In the genomic region with DNA sequence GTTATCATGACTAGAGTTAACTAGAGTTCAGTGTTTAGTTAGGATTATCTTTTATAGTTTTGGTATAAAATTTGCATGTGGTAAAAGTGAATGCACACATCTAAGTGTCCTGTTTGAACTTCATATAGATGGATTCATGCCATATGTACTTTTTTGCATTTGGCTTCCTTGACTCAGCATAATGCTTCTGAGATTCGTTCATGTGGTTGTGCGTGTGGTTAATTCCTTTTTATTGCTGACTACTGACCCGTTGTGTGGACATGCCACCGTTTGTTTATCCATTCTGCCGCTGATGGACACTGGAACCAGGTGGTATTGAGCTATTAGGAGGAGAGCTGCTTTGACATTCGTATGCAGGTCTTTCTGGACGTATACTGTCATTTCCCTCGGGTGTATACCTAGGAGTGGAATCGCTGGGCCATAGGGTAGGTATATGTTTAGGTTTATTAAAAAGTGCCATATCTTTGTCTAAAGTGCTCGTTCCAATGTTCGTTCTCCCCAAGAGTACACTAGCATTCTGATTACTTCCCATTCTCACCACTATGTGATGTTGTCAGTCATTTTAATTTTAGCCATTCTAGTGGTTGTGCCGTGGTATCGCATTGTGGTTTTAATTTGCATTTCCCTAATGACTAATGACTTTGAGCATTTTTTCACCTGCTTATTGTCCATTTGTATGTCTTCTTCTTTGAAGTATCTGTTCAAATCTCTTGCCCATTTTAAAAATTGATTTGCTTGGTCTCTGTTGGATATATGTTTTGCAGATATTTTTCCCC, we compare ENCODE assay signal across 8 cellular contexts. TPM values are rescaled to one million over a fixed set of nuclear protein-coding genes. Genes with fewer than 3 reads are reported as not detected.
A peak's percentile ranks its signal among the peaks of the same experiment; 100 is the strongest.
DNase-seq lines count a peak whose midpoint lies in the region; ATAC-seq and TF ChIP-seq lines count a peak whose summit lies in the region.

No MANE protein-coding gene starts in this region.

- H3K27ac ChIP-seq in DOHH2 (ENCODE audit: low read depth, low read length) (no peak overlapping the region), suprapubic skin (no peak overlapping the region)

- peak; percentile 44 for TF ChIP-seq CTCF in DOHH2 (IDR thresholded peaks at IDR 0.05; ENCODE audit: low read depth, low read length, poor library complexity, severe bottlenecking)
- TF ChIP-seq CTCF in GM20000 (IDR thresholded peaks at IDR 0.05; ENCODE audit: extremely low read depth, missing control alignments) = peak; percentile 20
- no peak for TF ChIP-seq CTCF in suprapubic skin (IDR thresholded peaks at IDR 0.05)

- H3K27ac Mint-ChIP-seq in activated naive CD8-positive, alpha-beta T cell treated with anti-CD3 and anti-CD28 coated beads, Interleukin-2, amount 50 U/mL, for 24 hours = peak overlapping the region; percentile 89

- H3K36me3 Mint-ChIP-seq in activated naive CD8-positive, alpha-beta T cell treated with anti-CD3 and anti-CD28 coated beads, Interleukin-2, amount 50 U/mL, for 24 hours (ENCODE audit: low read depth) = peaks cover 14% of the 10 kb centered on the region

- H3K27me3 ChIP-seq in DOHH2 (ENCODE audit: control insufficient read depth, low read length) (peaks cover 59% of the 10 kb centered on the region), suprapubic skin (no peaks in the 10 kb centered on the region)

- H3K4me1 Mint-ChIP-seq in activated naive CD8-positive, alpha-beta T cell treated with anti-CD3 and anti-CD28 coated beads, Interleukin-2, amount 50 U/mL, for 24 hours = peaks cover 77% of the 10 kb centered on the region

- no peak for TF ChIP-seq POLR2A in suprapubic skin (IDR thresholded peaks at IDR 0.05)

- no peaks in the 10 kb centered on the region for H3K27me3 Mint-ChIP-seq in activated naive CD8-positive, alpha-beta T cell treated with anti-CD3 and anti-CD28 coated beads, Interleukin-2, amount 50 U/mL, for 24 hours

- H3K9me3 Mint-ChIP-seq in activated naive CD8-positive, alpha-beta T cell treated with anti-CD3 and anti-CD28 coated beads, Interleukin-2, amount 50 U/mL, for 24 hours = no peaks in the 10 kb centered on the region

- H3K4me1 ChIP-seq in DOHH2 (ENCODE audit: control insufficient read depth, low read length) (peaks cover 29% of the 10 kb centered on the region), suprapubic skin (peaks cover 25% of the 10 kb centered on the region)

- no peak for TF ChIP-seq EP300 in suprapubic skin (IDR thresholded peaks at IDR 0.05)

- DNase-seq in GM20000 (ENCODE audit: low spot score) = peak; percentile 60
- no peak for DNase-seq in activated naive CD8-positive, alpha-beta T cell treated with anti-CD3 and anti-CD28 coated beads, Interleukin-2, amount 50 U/mL, for 24 hours
- DNase-seq in NCI-H2029 treated with DMSO at 0.1 percent for 48 hours (lab: John Stamatoyannopoulos, UW) = no peak
- DNase-seq in NCI-H187 treated with DMSO at 0.1 percent for 48 hours (lab: John Stamatoyannopoulos, UW) = no peak
- DNase-seq in suprapubic skin (ENCODE audit: low spot score in 2 of 2) = no peak
- no peak for DNase-seq in NCI-H2029 (lab: John Stamatoyannopoulos, UW)

- WGBS in suprapubic skin = 78% methylated on average over 13 of the region's 13 CpGs

- peak; percentile 45 for ATAC-seq in HG03457 (IDR thresholded peaks at IDR 0.05; ENCODE audit: unreplicated experiment)
- ATAC-seq in activated naive CD8-positive, alpha-beta T cell treated with anti-CD3 and anti-CD28 coated beads, Interleukin-2, amount 50 U/mL, for 24 hours = peak; percentile 37

- peak overlapping the region; percentile 25; the same call in 1 of the 2 replicates for H3K4me3 ChIP-seq in DOHH2 (ENCODE audit: low read length)
- no peak overlapping the region for H3K4me3 ChIP-seq in suprapubic skin

- H3K79me2 ChIP-seq in DOHH2 (ENCODE audit: control insufficient read depth, low read length) = no peaks in the 10 kb centered on the region

- H3K36me3 ChIP-seq in DOHH2 (ENCODE audit: control insufficient read depth, low read length) = no peaks in the 10 kb centered on the region
- no peaks in the 10 kb centered on the region for H3K36me3 ChIP-seq in suprapubic skin

- H3K9me3 ChIP-seq in DOHH2 (ENCODE audit: control insufficient read depth, insufficient read depth, low read length) (no peaks in the 10 kb centered on the region), suprapubic skin (no peaks in the 10 kb centered on the region)

- no peaks in the 10 kb centered on the region for H3K9me2 ChIP-seq in DOHH2 (replicated peaks; ENCODE audit: control insufficient read depth, low read length)

- H4K20me1 ChIP-seq in DOHH2 (ENCODE audit: control insufficient read depth, insufficient read depth, low read depth, low read length) = peaks cover 14% of the 10 kb centered on the region

- H3K4me2 ChIP-seq in DOHH2 (ENCODE audit: low read length) = peak overlapping the region; percentile 58

- H3K4me3 Mint-ChIP-seq in activated naive CD8-positive, alpha-beta T cell treated with anti-CD3 and anti-CD28 coated beads, Interleukin-2, amount 50 U/mL, for 24 hours = peak overlapping the region; percentile 63

- H3F3A ChIP-seq in DOHH2 (ENCODE audit: control insufficient read depth, insufficient read depth) = no peaks in the 10 kb centered on the region

RNA-seq across cellular contexts. Expression of a gene that starts 37.7 kb away (rescaled TPM):
- total RNA-seq in suprapubic skin = 10 to 100 TPM in 2 of 4 donors, 1 to 10 TPM in 2; 2.1 to 10.4 (median 7.2) TPM

Comparison
In these comparisons a context has a peak if more than half of its experiments do, and no peak if none do; other contexts are left out.
1. CTCF ChIP-seq: peak in DOHH2 (single experiment) and GM20000 (single experiment); none in suprapubic skin (0 of 2).